Comparison of ENCODE assay signal across 22 cellular contexts in the genomic region with DNA sequence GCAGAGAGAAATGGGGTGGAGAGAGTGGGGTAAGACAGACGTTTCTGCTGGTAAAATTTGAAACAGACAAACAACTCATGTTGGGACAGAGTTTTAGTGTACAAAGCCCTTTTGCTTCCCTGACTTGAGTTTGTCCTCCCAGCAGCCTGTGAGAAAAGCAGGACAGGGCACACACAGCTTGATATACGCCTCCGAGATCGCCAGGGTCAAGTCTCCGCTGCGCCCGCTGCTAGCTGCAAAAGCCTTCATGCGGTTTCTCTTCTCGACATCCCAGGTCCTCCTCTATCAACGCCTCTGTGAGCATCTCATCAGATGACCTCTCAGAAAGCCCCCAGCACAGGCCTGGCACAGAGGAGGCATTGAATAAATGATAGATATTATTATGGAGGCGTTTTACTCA.
"Had no signal": no experiment of that assay in that cellular context is flagged by ENCODE, and none has a peak within 500 bp of the region (broad histone marks: within the 10 kb centered on the region; RNA-seq: fewer than 3 reads in every experiment).

No MANE protein-coding gene starts in this region.

- H3K36me3 ChIP-seq: adrenal gland had no signal

- H3K9me3 Mint-ChIP-seq: activated CD4-positive, alpha-beta memory T cell treated with anti-CD3 and anti-CD28 coated beads for 36 hours; activated CD4-positive, alpha-beta T cell treated with anti-CD3 and anti-CD28 coated beads, Interleukin-2, amount 10 ng/mL, durations not matched to agents 7 days and 5 days; activated naive CD4-positive, alpha-beta T cell treated with anti-CD3 and anti-CD28 coated beads for 36 hours; activated naive CD8-positive, alpha-beta T cell treated with anti-CD3 and anti-CD28 coated beads, Interleukin-2, amount 10 ng/mL, durations not matched to agents 7 days and 5 days; activated T-cell treated with anti-CD3 and anti-CD28 coated beads, Interleukin-2, amount 50 U/mL, for 4 hours; activated T-helper 17 cell treated with anti-CD3 and anti-CD28 coated beads, Interleukin-2, amount 50 U/mL, for 72 hours; T-helper 1 cell treated with Interleukin-12 subunit alpha and Interleukin-12 subunit beta and Interleukin-4 antibody, amounts not matched to agents 30 μg/mL and 1 μg/mL, for 36 hours; WTC11 had no signal

- H3K4me3 Mint-ChIP-seq: activated CD4-positive, alpha-beta memory T cell treated with anti-CD3 and anti-CD28 coated beads for 36 hours; activated CD4-positive, alpha-beta T cell treated with anti-CD3 and anti-CD28 coated beads, Interleukin-2, amount 10 ng/mL, durations not matched to agents 7 days and 5 days; activated naive CD4-positive, alpha-beta T cell treated with anti-CD3 and anti-CD28 coated beads for 36 hours; activated T-cell treated with anti-CD3 and anti-CD28 coated beads, Interleukin-2, amount 50 U/mL, for 4 hours; activated T-helper 17 cell treated with anti-CD3 and anti-CD28 coated beads, Interleukin-2, amount 50 U/mL, for 72 hours; T-helper 1 cell treated with Interleukin-12 subunit alpha and Interleukin-12 subunit beta and Interleukin-4 antibody, amounts not matched to agents 30 μg/mL and 1 μg/mL, for 36 hours; WTC11 had no signal

- H3K9me3 ChIP-seq: adrenal gland had no signal

- H3K27ac Mint-ChIP-seq: activated CD4-positive, alpha-beta memory T cell treated with anti-CD3 and anti-CD28 coated beads for 36 hours; activated CD4-positive, alpha-beta T cell treated with anti-CD3 and anti-CD28 coated beads, Interleukin-2, amount 10 ng/mL, durations not matched to agents 7 days and 5 days; activated naive CD4-positive, alpha-beta T cell treated with anti-CD3 and anti-CD28 coated beads for 36 hours; activated naive CD8-positive, alpha-beta T cell treated with anti-CD3 and anti-CD28 coated beads, Interleukin-2, amount 10 ng/mL, durations not matched to agents 7 days and 5 days; activated T-helper 17 cell treated with anti-CD3 and anti-CD28 coated beads, Interleukin-2, amount 50 U/mL, for 72 hours; T-helper 1 cell treated with Interleukin-12 subunit alpha and Interleukin-12 subunit beta and Interleukin-4 antibody, amounts not matched to agents 30 μg/mL and 1 μg/mL, for 36 hours; WTC11 had no signal

- H3K4me1 ChIP-seq: adrenal gland had no signal

- H3K4me3 ChIP-seq: adrenal gland had no signal

- ATAC-seq: activated T-cell treated with anti-CD3 and anti-CD28 coated beads, Interleukin-2, amount 50 U/mL, for 4 hours; activated T-helper 17 cell treated with anti-CD3 and anti-CD28 coated beads, Interleukin-2, amount 50 U/mL, for 72 hours; PC-3; WTC11 had no signal

- DNase-seq: activated CD4-positive, alpha-beta memory T cell treated with anti-CD3 and anti-CD28 coated beads for 36 hours; activated CD4-positive, alpha-beta T cell treated with anti-CD3 and anti-CD28 coated beads, Interleukin-2, amount 10 ng/mL, durations not matched to agents 7 days and 5 days; activated CD4-positive, CD25-positive, alpha-beta regulatory T cell treated with anti-CD3 and anti-CD28 coated beads, Interleukin-2, amount 50 U/mL, for 72 hours; activated CD8-positive, alpha-beta memory T cell treated with anti-CD3 and anti-CD28 coated beads for 24 hours; activated gamma-delta T cell; activated naive CD4-positive, alpha-beta T cell treated with anti-CD3 and anti-CD28 coated beads for 36 hours; activated naive CD8-positive, alpha-beta T cell treated with anti-CD3 and anti-CD28 coated beads, Interleukin-2, amount 10 ng/mL, durations not matched to agents 7 days and 5 days; activated T-cell treated with anti-CD3 and anti-CD28 coated beads, Interleukin-2, amount 50 U/mL, for 4 hours; adrenal gland; anterior cingulate cortex; MM.1S; NCI-H1105 treated with DMSO at 0.1 percent for 48 hours; NCI-H1436 treated with DMSO at 0.1 percent for 48 hours; NCI-H187; NCI-H2081; NCI-H510A treated with DMSO at 0.1 percent for 48 hours; PC-3; SHP77; T-helper 9 cell had no signal

- H3K4me1 Mint-ChIP-seq: activated T-helper 17 cell treated with anti-CD3 and anti-CD28 coated beads, Interleukin-2, amount 50 U/mL, for 72 hours had no signal

- H3K27ac ChIP-seq: adrenal gland had no signal

- H3K36me3 Mint-ChIP-seq: activated CD4-positive, alpha-beta memory T cell treated with anti-CD3 and anti-CD28 coated beads for 36 hours; activated naive CD8-positive, alpha-beta T cell treated with anti-CD3 and anti-CD28 coated beads, Interleukin-2, amount 10 ng/mL, durations not matched to agents 7 days and 5 days; WTC11 had no signal

- H3K27me3 Mint-ChIP-seq: activated T-helper 17 cell treated with anti-CD3 and anti-CD28 coated beads, Interleukin-2, amount 50 U/mL, for 72 hours had no signal

- H3K27me3 ChIP-seq: adrenal gland had no signal
